In the genomic region with DNA sequence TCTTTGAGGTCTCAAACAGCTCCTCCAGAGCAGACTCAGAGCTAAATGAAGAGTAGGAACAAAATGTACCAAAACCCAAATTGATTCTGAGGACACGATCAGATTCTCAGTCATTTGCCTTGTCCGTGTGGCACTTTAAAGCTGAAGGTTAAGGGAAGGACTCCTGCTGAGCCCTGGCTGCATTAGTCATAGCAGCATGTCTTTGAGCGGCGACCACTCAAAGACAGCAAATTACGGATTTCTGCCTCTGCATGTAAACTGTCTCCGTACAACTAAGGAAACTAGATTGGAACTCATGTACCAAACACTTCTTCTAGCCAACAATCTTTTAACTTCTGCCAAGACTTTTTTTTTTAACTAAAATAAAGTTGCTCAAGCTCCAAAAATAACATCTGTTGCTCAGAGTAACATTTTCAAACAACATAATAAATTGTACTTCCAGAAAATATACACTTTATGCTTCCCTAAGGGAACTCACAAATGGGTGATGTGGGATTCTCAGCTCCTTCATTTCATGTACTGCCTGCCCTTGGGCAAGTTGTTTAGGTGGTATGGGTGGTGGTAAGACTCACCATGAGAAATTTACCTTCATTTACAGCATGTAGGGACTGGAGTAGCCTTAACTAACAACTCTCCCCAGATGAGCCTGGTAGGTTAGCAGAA, we compare ENCODE assay signal across 15 cellular contexts. TPM values are rescaled to one million over a fixed set of nuclear protein-coding genes. Genes with fewer than 3 reads are reported as not detected.
DNase-seq lines count a peak whose midpoint lies in the region; ATAC-seq and TF ChIP-seq lines count a peak whose summit lies in the region.
"Had no signal": no experiment of that assay in that cellular context is flagged by ENCODE, and none has a peak within 500 bp of the region (broad histone marks: within the 10 kb centered on the region; RNA-seq: fewer than 3 reads in every experiment).

No MANE protein-coding gene starts in this region.

- no peak for ATAC-seq in HG03432 (IDR thresholded peaks at IDR 0.05; ENCODE audit: unreplicated experiment)
- ATAC-seq: Panc1; stimulated activated memory B cell treated with anti-CD40 and anti-IgM and Interleukin-4, amounts not matched to agents 10 μg/mL and 1 μg/mL and 100 μg/mL, for 72 hours had no signal

- H4K20me1 ChIP-seq in fibroblast of lung (ENCODE audit: control insufficient read depth, extremely low read depth, insufficient read depth, low read length) (no peaks in the 10 kb centered on the region), neural cell (ENCODE audit: insufficient read depth) (no peaks in the 10 kb centered on the region)

- H3K27ac ChIP-seq in fibroblast of lung (ENCODE audit: insufficient read depth, low read length) (no peak overlapping the region), neural cell (ENCODE audit: low read length) (no peak overlapping the region), urinary bladder (ENCODE audit: low read depth) (peak overlapping the region; percentile 77)
- H3K27ac ChIP-seq: 22Rv1 had no signal

- no peak for TF ChIP-seq EP300 in neural cell (conservative IDR thresholded peaks at IDR 0.05; ENCODE audit: poor library complexity, severe bottlenecking)

- H3K36me3 ChIP-seq in fibroblast of lung (ENCODE audit: control insufficient read depth, insufficient read depth, low read length), result no peaks in the 10 kb centered on the region
- no peaks in the 10 kb centered on the region for H3K36me3 ChIP-seq in neural cell (ENCODE audit: insufficient read depth, low read length)
- no peaks in the 10 kb centered on the region for H3K36me3 ChIP-seq in urinary bladder (ENCODE audit: insufficient read depth)

- no peaks in the 10 kb centered on the region for H3K4me1 Mint-ChIP-seq in activated T-cell treated with anti-CD3 and anti-CD28 coated beads, Interleukin-2, amount 50 U/mL, for 24 hours (ENCODE audit: low read depth)
- H3K4me1 Mint-ChIP-seq: stimulated activated memory B cell treated with anti-CD40 and anti-IgM and Interleukin-4, amounts not matched to agents 10 μg/mL and 1 μg/mL and 100 μg/mL, for 72 hours had no signal

- TF ChIP-seq RAD21 in neural cell (conservative IDR thresholded peaks at IDR 0.05), result no peak

- no peak for TF ChIP-seq CTCF in fibroblast of lung (conservative IDR thresholded peaks at IDR 0.05 in 1 of 2, IDR thresholded peaks at IDR 0.05 in 1 of 2; ENCODE audit: low read depth in 1 of 2, low read length in 2 of 2)
- TF ChIP-seq CTCF in neural cell (IDR thresholded peaks at IDR 0.05; ENCODE audit: poor library complexity, severe bottlenecking), result no peak

- H3K9ac ChIP-seq in fibroblast of lung (ENCODE audit: insufficient read depth, low read length), result no peak overlapping the region
- H3K9ac ChIP-seq in neural cell (ENCODE audit: low read length), result no peak overlapping the region

- peak overlapping the region; percentile 47 for H3K4me2 ChIP-seq in fibroblast of lung (ENCODE audit: extremely low read depth, insufficient read depth, low read length)
- H3K4me2 ChIP-seq in neural cell (ENCODE audit: low read length), result no peak overlapping the region

- H3K36me3 Mint-ChIP-seq in activated T-cell treated with anti-CD3 and anti-CD28 coated beads, Interleukin-2, amount 50 U/mL, for 24 hours (ENCODE audit: low read depth), result no peaks in the 10 kb centered on the region
- H3K36me3 Mint-ChIP-seq: stimulated activated memory B cell treated with anti-CD40 and anti-IgM and Interleukin-4, amounts not matched to agents 10 μg/mL and 1 μg/mL and 100 μg/mL, for 72 hours had no signal

- H3K27ac Mint-ChIP-seq in activated T-cell treated with anti-CD3 and anti-CD28 coated beads, Interleukin-2, amount 50 U/mL, for 24 hours, result no peak overlapping the region
- H3K27ac Mint-ChIP-seq: H9; stimulated activated memory B cell treated with anti-CD40 and anti-IgM and Interleukin-4, amounts not matched to agents 10 μg/mL and 1 μg/mL and 100 μg/mL, for 72 hours had no signal

- H3K4me3 ChIP-seq in fibroblast of lung (replicated peaks in 1 of 4; ENCODE audit: control extremely low read depth in 1 of 4, insufficient read depth in 1 of 4, low read depth in 3 of 4, low read length in 4 of 4) (no peak overlapping the region), neural cell (ENCODE audit: low read length) (no peak overlapping the region), urinary bladder (ENCODE audit: low read depth, low read length) (no peak overlapping the region)

- DNase-seq in NCI-H146 (lab: John Stamatoyannopoulos, UW), result peak; percentile 5
- no peak for DNase-seq in NCI-H146 treated with DMSO at 0.1 percent for 48 hours (lab: John Stamatoyannopoulos, UW; ENCODE audit: unreplicated experiment)
- DNase-seq in fibroblast of lung (ENCODE audit: low read depth in 2 of 2), result peak; percentile 58 to 87
- no peak for DNase-seq in activated T-cell treated with anti-CD3 and anti-CD28 coated beads, Interleukin-2, amount 50 U/mL, for 24 hours
- no peak for DNase-seq in HUDEP-2 (lab: John Stamatoyannopoulos, UW; ENCODE audit: unreplicated experiment in 76 of 76)
- DNase-seq: effector CD4-positive, alpha-beta T cell; H9; islet precursor cell; stimulated activated CD4-positive, alpha-beta T cell treated with anti-CD3 and anti-CD28 coated beads, Interleukin-12 subunit alpha, Interleukin-12 subunit beta, amount 100 ng/mL, for 4 hours had no signal

- H3K27me3 ChIP-seq in fibroblast of lung (ENCODE audit: control insufficient read depth, insufficient read depth, low read length) (no peaks in the 10 kb centered on the region), neural cell (ENCODE audit: insufficient read depth, low read depth, low read length) (no peaks in the 10 kb centered on the region)

- H3K27me3 Mint-ChIP-seq in activated T-cell treated with anti-CD3 and anti-CD28 coated beads, Interleukin-2, amount 50 U/mL, for 24 hours, result peaks cover 2% of the 10 kb centered on the region

- no peaks in the 10 kb centered on the region for H3K79me2 ChIP-seq in fibroblast of lung (ENCODE audit: control insufficient read depth, insufficient read depth, low read length)
- H3K79me2 ChIP-seq in neural cell (replicated peaks; ENCODE audit: insufficient read depth, low read length), result no peaks in the 10 kb centered on the region

- no peaks in the 10 kb centered on the region for H3K9me2 ChIP-seq in neural cell (ENCODE audit: insufficient read depth, low read length)

- no peaks in the 10 kb centered on the region for H3K4me1 ChIP-seq in fibroblast of lung (ENCODE audit: control insufficient read depth, extremely low read depth, insufficient read depth, low read length)
- H3K4me1 ChIP-seq in urinary bladder (ENCODE audit: insufficient read depth), result peaks cover 4% of the 10 kb centered on the region

- no peaks in the 10 kb centered on the region for H3K9me3 Mint-ChIP-seq in activated T-cell treated with anti-CD3 and anti-CD28 coated beads, Interleukin-2, amount 50 U/mL, for 24 hours
- H3K9me3 Mint-ChIP-seq: H9; stimulated activated memory B cell treated with anti-CD40 and anti-IgM and Interleukin-4, amounts not matched to agents 10 μg/mL and 1 μg/mL and 100 μg/mL, for 72 hours had no signal

- H2AFZ ChIP-seq in fibroblast of lung (ENCODE audit: low read length) (no peak overlapping the region), neural cell (ENCODE audit: low read depth, low read length) (no peak overlapping the region)

- no peaks in the 10 kb centered on the region for H3K9me3 ChIP-seq in fibroblast of lung (ENCODE audit: control insufficient read depth, insufficient read depth, low read depth, low read length)
- H3K9me3 ChIP-seq in neural cell (ENCODE audit: low read length), result no peaks in the 10 kb centered on the region

- no peaks in the 10 kb centered on the region for H3F3A ChIP-seq in neural cell (ENCODE audit: insufficient read depth, low read length, poor library complexity, severe bottlenecking)

- WGBS in urinary bladder, result 29% methylated on average over 6 of the region's 6 CpGs

- H3K4me3 Mint-ChIP-seq in activated T-cell treated with anti-CD3 and anti-CD28 coated beads, Interleukin-2, amount 50 U/mL, for 24 hours, result no peak overlapping the region
- H3K4me3 Mint-ChIP-seq: H9; stimulated activated memory B cell treated with anti-CD40 and anti-IgM and Interleukin-4, amounts not matched to agents 10 μg/mL and 1 μg/mL and 100 μg/mL, for 72 hours had no signal

TF ChIP-seq in neural cell, 6 proteins besides CTCF, POLR2A, EP300 and RAD21:
- TF ChIP-seq SMC3 (conservative IDR thresholded peaks at IDR 0.05; ENCODE audit: poor library complexity), result no peak
- TF ChIP-seq MXI1 (conservative IDR thresholded peaks at IDR 0.05; ENCODE audit: poor library complexity, severe bottlenecking), result no peak
- TF ChIP-seq POLR2AphosphoS5 (IDR thresholded peaks at IDR 0.05), result peak; percentile 20
TF ChIP-seq in neural cell: peak in this region for 1.

RNA-seq across cellular contexts. Expression of gene RERG, which starts 56.1 kb away (rescaled TPM):
- total RNA-seq in fibroblast of lung (0.26 and 0.33 TPM in 2 replicates), urinary bladder (38.4 TPM)
- polyA plus RNA-seq in fibroblast of lung (0.26 and 0.57 TPM in 2 replicates), neural cell (0.70 and 0.87 TPM in 2 replicates), urinary bladder (20.2 TPM)
- polyA plus RNA-seq in fibroblast of lung (2012), result 0.13 and 0.38 TPM in 2 replicates
- polyA minus RNA-seq in fibroblast of lung (ENCODE audit: low replicate concordance) (1.3 TPM in 1 of 2 replicates, not detected in the other), neural cell (0.49 and 1.2 TPM in 2 replicates)
- total RNA-seq: H9 had no signal

Comparison
In these comparisons a context has a peak if more than half of its experiments do, and no peak if none do; other contexts are left out.
1. DNase-seq: peak in NCI-H146 (single experiment) and fibroblast of lung (2 of 2); none in NCI-H146 treated with DMSO at 0.1 percent for 48 hours (single experiment), activated T-cell treated with anti-CD3 and anti-CD28 coated beads, Interleukin-2, amount 50 U/mL, for 24 hours (single experiment) and HUDEP-2 (0 of 76).
2. RNA of gene RERG, which starts 56.1 kb away (polyA plus RNA-seq): 20.2 TPM in urinary bladder (single experiment); 0.70 to 0.87 TPM in neural cell and 0.13 to 0.57 TPM in fibroblast of lung; every median in the first group is over 10 times any median in the second.